In genomic region chr1:186234976-186235686, GRCh38 we compare ENCODE assay signal across 17 cellular contexts.
DNase-seq lines count a peak whose midpoint lies in the region; TF ChIP-seq lines count a peak whose summit lies in the region.
"Had no signal": no experiment of that assay in that cellular context is flagged by ENCODE, and none has a peak within 500 bp of the region (broad histone marks: within the 10 kb centered on the region; RNA-seq: fewer than 3 reads in every experiment).

No MANE protein-coding gene starts in this region.

- no peak overlapping the region for H4K5ac ChIP-seq in mesendoderm (ENCODE audit: low read length)

- H3K14ac ChIP-seq in trophoblast cell (ENCODE audit: low read length), result no peak overlapping the region

- H3K4ac ChIP-seq in trophoblast cell (ENCODE audit: low read depth, low read length), result no peak overlapping the region
- H3K4ac ChIP-seq in mesendoderm (ENCODE audit: low read depth, low read length), result no peak overlapping the region

- H3K9me3 Mint-ChIP-seq in MCF 10A (ENCODE audit: unreplicated experiment), result no peaks in the 10 kb centered on the region
- H3K9me3 Mint-ChIP-seq: HFFc6 had no signal

- H3K4me3 ChIP-seq in mammary epithelial cell (replicated peaks in 1 of 3; ENCODE audit: insufficient read depth in 1 of 3, low read depth in 2 of 3, low read length in 3 of 3), result no peak overlapping the region
- H3K4me3 ChIP-seq in epithelial cell of esophagus (ENCODE audit: low read length), result no peak overlapping the region
- H3K4me3 ChIP-seq in trophoblast cell (ENCODE audit: low read depth, low read length), result no peak overlapping the region
- no peak overlapping the region for H3K4me3 ChIP-seq in mesendoderm (ENCODE audit: low read length)
- H3K4me3 ChIP-seq: BLaER1 had no signal

- in situ Hi-C loops in mammary epithelial cell (cut with MboI; ENCODE audit: low sequenced_read_pairs in 2 of 2), result no loop called here

- no peak overlapping the region for H2BK120ac ChIP-seq in trophoblast cell (ENCODE audit: insufficient read depth, low read length, poor library complexity)
- H2BK120ac ChIP-seq in mesendoderm (ENCODE audit: low read depth, low read length), result no peak overlapping the region

- H3K36me3 ChIP-seq in mammary epithelial cell (ENCODE audit: insufficient read depth, low read length), result no peaks in the 10 kb centered on the region
- no peaks in the 10 kb centered on the region for H3K36me3 ChIP-seq in trophoblast cell (ENCODE audit: control insufficient read depth in 1 of 2, insufficient read depth in 2 of 2, low read length in 2 of 2)
- H3K36me3 ChIP-seq in mesendoderm (ENCODE audit: control insufficient read depth, insufficient read depth, low read length), result no peaks in the 10 kb centered on the region
- H3K36me3 ChIP-seq: BLaER1 had no signal

- no peak overlapping the region for H2AFZ ChIP-seq in mammary epithelial cell (ENCODE audit: low read depth, low read length)
- no peak overlapping the region for H2AFZ ChIP-seq in trophoblast cell (ENCODE audit: insufficient read depth, low read length, poor library complexity)

- peaks cover 20% of the 10 kb centered on the region for H3K4me1 Mint-ChIP-seq in MCF 10A (ENCODE audit: insufficient read depth, unreplicated experiment)
- H3K4me1 Mint-ChIP-seq: CD8-positive, alpha-beta memory T cell had no signal

- intact Hi-C loops in MCF 10A (cut with micrococcal nuclease) (no loop called here), mammary epithelial cell (cut with micrococcal nuclease) (no loop called here)

- no peak overlapping the region for H4K12ac ChIP-seq in trophoblast cell (ENCODE audit: low read depth, low read length)

- no peaks in the 10 kb centered on the region for H3K27me3 Mint-ChIP-seq in MCF 10A (ENCODE audit: insufficient read depth, unreplicated experiment)

- H4K20me1 ChIP-seq in mammary epithelial cell (ENCODE audit: insufficient read depth, low read length), result no peaks in the 10 kb centered on the region
- H4K20me1 ChIP-seq: BLaER1 had no signal

- H3K56ac ChIP-seq in mesendoderm (ENCODE audit: low read length), result no peak overlapping the region

- H3K9ac ChIP-seq in mammary epithelial cell (ENCODE audit: insufficient read depth, low read length), result no peak overlapping the region
- H3K9ac ChIP-seq in trophoblast cell (ENCODE audit: low read length), result no peak overlapping the region
- H3K9ac ChIP-seq in mesendoderm (ENCODE audit: low read length), result no peak overlapping the region
- H3K9ac ChIP-seq: BLaER1 had no signal

- no peak overlapping the region for H4K91ac ChIP-seq in trophoblast cell (ENCODE audit: low read depth, low read length)

- 50% methylated on average over 2 of the region's 2 CpGs for WGBS in mammary epithelial cell (ENCODE audit: low coverage, missing lambda C conversion rate)
- WGBS in trophoblast cell (ENCODE audit: extremely low coverage, insufficient coverage, insufficient read length), result no CpG with 5 or more reads among the region's 2 CpGs
- no CpG with 5 or more reads among the region's 2 CpGs for WGBS in mesendoderm (ENCODE audit: extremely low coverage, insufficient coverage, low lambda C conversion rate)

- H3K36me3 Mint-ChIP-seq in MCF 10A (ENCODE audit: insufficient read depth, unreplicated experiment), result no peaks in the 10 kb centered on the region
- H3K36me3 Mint-ChIP-seq: CD8-positive, alpha-beta memory T cell had no signal

- H3K27ac ChIP-seq in mammary epithelial cell (ENCODE audit: insufficient read depth, low read depth, low read length) (no peak overlapping the region), trophoblast cell (ENCODE audit: low read depth, low read length) (peak overlapping the region; percentile 56), mesendoderm (ENCODE audit: low read depth, low read length) (no peak overlapping the region)
- H3K27ac ChIP-seq: 22Rv1, BLaER1, HL-60 had no signal

- H3K23ac ChIP-seq in trophoblast cell (ENCODE audit: low read length) (no peak overlapping the region), mesendoderm (ENCODE audit: low read length) (no peak overlapping the region)

- H3K9me3 ChIP-seq in mammary epithelial cell (replicated peaks; ENCODE audit: insufficient read depth, low read length) (no peaks in the 10 kb centered on the region), trophoblast cell (ENCODE audit: insufficient read depth, low read depth, low read length) (no peaks in the 10 kb centered on the region)
- H3K9me3 ChIP-seq: BLaER1, Caco-2 had no signal

- POLR2A ChIA-PET in MCF 10A (lab: Yijun Ruan, JAX), result interaction anchor here (0.5 to 0.9 kb wide), 2 partner anchors 7 to 15 kb away, joined by 3 read pairs; no protein-coding TSS in a partner anchor

- H2AK5ac ChIP-seq in trophoblast cell (ENCODE audit: low read length), result no peak overlapping the region
- no peak overlapping the region for H2AK5ac ChIP-seq in mesendoderm (ENCODE audit: low read length)

- no peak overlapping the region for H3K27ac Mint-ChIP-seq in MCF 10A (ENCODE audit: low read depth, unreplicated experiment)
- H3K27ac Mint-ChIP-seq: CD8-positive, alpha-beta memory T cell; HFFc6 had no signal

- peaks cover 9% of the 10 kb centered on the region for H3K79me1 ChIP-seq in trophoblast cell (ENCODE audit: low read length)
- no peaks in the 10 kb centered on the region for H3K79me1 ChIP-seq in mesendoderm (ENCODE audit: low read length)

- H3K4me2 ChIP-seq in mammary epithelial cell (ENCODE audit: insufficient read depth, low read depth, low read length) (no peak overlapping the region), trophoblast cell (ENCODE audit: low read length) (no peak overlapping the region), mesendoderm (ENCODE audit: low read length) (no peak overlapping the region)
- H3K4me2 ChIP-seq: BLaER1 had no signal

- peaks cover 31% of the 10 kb centered on the region for H3K4me1 ChIP-seq in mammary epithelial cell (ENCODE audit: insufficient read depth, low read length)
- peaks cover 0 to 3% of the 10 kb centered on the region in 2 experiments for H3K4me1 ChIP-seq in trophoblast cell (ENCODE audit: control insufficient read depth in 1 of 2, insufficient read depth in 2 of 2, low read length in 2 of 2)
- H3K4me1 ChIP-seq in mesendoderm (ENCODE audit: control insufficient read depth, low read depth, low read length), result no peaks in the 10 kb centered on the region
- H3K4me1 ChIP-seq: BLaER1, Caco-2 had no signal

- no peak overlapping the region for H2BK15ac ChIP-seq in mesendoderm (replicated peaks; ENCODE audit: low read depth)

- H3K18ac ChIP-seq in trophoblast cell (ENCODE audit: low read length) (no peak overlapping the region), mesendoderm (ENCODE audit: low read length) (no peak overlapping the region)

- DNase-seq in MCF 10A (ENCODE audit: unreplicated experiment) (peak; percentile 16), mammary epithelial cell (no peak), epithelial cell of esophagus (ENCODE audit: low read depth) (peak; percentile 38), fibroblast of peridontal ligament (ENCODE audit: extremely low read depth) (peak; percentile 22), trophoblast cell (peak; percentile 38 to 67), DMS53 (lab: John Stamatoyannopoulos, UW) (no peak), NK-92 (lab: John Stamatoyannopoulos, UW; ENCODE audit: unreplicated experiment) (no peak), mesendoderm (no peak)
- DNase-seq: AML-193; Caco-2; CD8-positive, alpha-beta memory T cell; GF-D8; HCEC 1CT; HFFc6 had no signal

- dilution Hi-C loops in mammary epithelial cell (cut with HindIII; ENCODE audit: low sequenced_read_pairs), result no loop called here

- H2BK12ac ChIP-seq in trophoblast cell (ENCODE audit: low read length), result no peak overlapping the region

- TF ChIP-seq CTCF in MCF 10A (IDR thresholded peaks at IDR 0.05; ENCODE audit: unreplicated experiment) (no peak), mammary epithelial cell (conservative IDR thresholded peaks at IDR 0.05 in 1 of 2, IDR thresholded peaks at IDR 0.05 in 1 of 2; ENCODE audit: extremely low read depth in 1 of 2, insufficient read depth in 1 of 2, low read depth in 1 of 2, low read length in 2 of 2) (no peak), epithelial cell of esophagus (IDR thresholded peaks at IDR 0.05; ENCODE audit: insufficient read depth, low read depth, low read length, missing control alignments) (no peak)

- H3K27me3 ChIP-seq in mammary epithelial cell (ENCODE audit: insufficient read depth, low read length), result no peaks in the 10 kb centered on the region
- no peaks in the 10 kb centered on the region for H3K27me3 ChIP-seq in trophoblast cell (ENCODE audit: insufficient read depth, low read length)
- no peaks in the 10 kb centered on the region for H3K27me3 ChIP-seq in mesendoderm (ENCODE audit: insufficient read depth, low read length, poor library complexity)
- H3K27me3 ChIP-seq: BLaER1 had no signal

- H3K79me2 ChIP-seq in mammary epithelial cell (ENCODE audit: insufficient read depth, low read length) (no peaks in the 10 kb centered on the region), trophoblast cell (ENCODE audit: control insufficient read depth, insufficient read depth, low read length, poor library complexity) (no peaks in the 10 kb centered on the region), mesendoderm (ENCODE audit: control insufficient read depth, insufficient read depth, low read length) (no peaks in the 10 kb centered on the region)

- H4K8ac ChIP-seq in trophoblast cell (ENCODE audit: low read depth, low read length) (no peak overlapping the region), mesendoderm (ENCODE audit: low read depth, low read length) (no peak overlapping the region)

- BruUV-seq in MCF 10A (replicated peaks; lab: Mats Ljungman, UMichigan) (no TSS peak), mammary epithelial cell (replicated peaks; lab: Mats Ljungman, UMichigan) (no TSS peak)

- CTCF ChIA-PET in MCF 10A (lab: Yijun Ruan, JAX), result interaction anchor here (0.9 to 1.0 kb wide), 2 partner anchors 8 to 91 kb away, joined by 3 to 4 read pairs; no protein-coding TSS in a partner anchor
- CTCF ChIA-PET in mammary epithelial cell (lab: Charles Lee; ENCODE audit: low non-redundant PET), result no interaction called here

- no peak overlapping the region for H3K4me3 Mint-ChIP-seq in MCF 10A (ENCODE audit: unreplicated experiment)
- H3K4me3 Mint-ChIP-seq: CD8-positive, alpha-beta memory T cell; HFFc6 had no signal

- no peak overlapping the region for H2BK5ac ChIP-seq in trophoblast cell (ENCODE audit: low read depth, low read length, poor library complexity)
- no peak overlapping the region for H2BK5ac ChIP-seq in mesendoderm (ENCODE audit: low read length)

Comparison
In these comparisons a context has a peak if more than half of its experiments do, and no peak if none do; other contexts are left out.
1. DNase-seq: peak in MCF 10A (single experiment), epithelial cell of esophagus (single experiment), fibroblast of peridontal ligament (single experiment) and trophoblast cell (2 of 2); none in mammary epithelial cell (single experiment), DMS53 (single experiment), NK-92 (single experiment) and mesendoderm (single experiment).